Comparison of ENCODE assay signal across 8 cellular contexts in the genomic region with DNA sequence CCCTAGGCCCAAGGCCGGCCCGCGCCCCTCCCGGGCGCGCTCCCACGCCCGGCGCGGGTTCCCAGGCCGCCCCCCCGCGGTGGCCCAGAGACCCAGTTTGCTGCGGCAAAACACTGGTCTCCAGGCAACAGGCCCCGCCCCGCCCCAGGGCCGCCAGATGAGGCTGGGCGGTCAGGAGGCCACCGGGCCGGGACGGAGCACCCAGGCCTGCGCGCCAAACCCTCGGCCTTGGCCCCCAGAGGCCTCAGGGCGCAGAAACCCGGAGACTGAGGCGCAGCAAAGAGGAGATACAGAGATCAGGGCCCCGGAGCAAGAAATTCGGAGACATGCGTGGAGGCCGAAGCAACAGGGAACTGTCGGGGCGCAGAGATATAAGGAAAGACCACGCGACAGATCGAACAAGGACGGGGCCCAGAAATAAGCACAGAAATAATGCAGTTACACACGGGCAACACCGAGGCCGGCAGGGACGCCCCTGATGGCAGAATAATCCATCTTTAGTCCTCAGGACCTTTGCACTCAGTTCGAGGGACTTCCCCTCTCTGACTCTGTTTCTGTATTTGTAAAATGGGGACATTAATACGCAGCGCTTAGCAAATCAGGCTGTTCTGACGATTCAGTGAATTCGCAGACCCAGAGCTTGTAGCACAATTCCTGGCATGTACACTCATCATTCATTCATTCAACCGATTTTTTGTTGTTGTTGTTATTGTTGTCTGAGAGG. TPM values are rescaled to one million over a fixed set of nuclear protein-coding genes. Genes with fewer than 3 reads are reported as not detected.
DNase-seq lines count a peak whose midpoint lies in the region; ATAC-seq and TF ChIP-seq lines count a peak whose summit lies in the region.

No MANE protein-coding gene starts in this region.

- peak overlapping the region; percentile 36 for H4K91ac ChIP-seq in H9 (ENCODE audit: insufficient read length, low read depth, low read length)

- peak overlapping the region; percentile 83 for H3K18ac ChIP-seq in H9 (ENCODE audit: insufficient read length, low read depth, low read length)

- ATAC-seq in left lung, result peak; percentile 77

- no peak overlapping the region for H2BK120ac ChIP-seq in H9 (ENCODE audit: low read depth, low read length, poor library complexity, severe bottlenecking)

- H3K27me3 ChIP-seq in H9 (ENCODE audit: insufficient read depth, low read length), result no peaks in the 10 kb centered on the region
- no peaks in the 10 kb centered on the region for H3K27me3 ChIP-seq in left lung

- H3K27me3 Mint-ChIP-seq in H9 (ENCODE audit: low read depth), result peaks cover 13% of the 10 kb centered on the region

- H3K27ac ChIP-seq in H9 (ENCODE audit: insufficient read length, low read depth, low read length), result no peak overlapping the region
- peak overlapping the region; percentile 88 to 94 for H3K27ac ChIP-seq in left lung

- H3K4me3 Mint-ChIP-seq in H9, result peak overlapping the region; percentile 77 to 94

- no CpG with 5 or more reads among the region's 47 CpGs for WGBS in H9 (ENCODE audit: extremely low coverage, insufficient read length, low lambda C conversion rate)

- DNase-seq in DMS79 (lab: John Stamatoyannopoulos, UW), result peak; percentile 14
- DNase-seq in H9, result peak; percentile 95
- DNase-seq in NCI-H460 (ENCODE audit: extremely low read depth, low read depth), result peak; percentile 72
- DNase-seq in activated CD4-positive, alpha-beta T cell treated with anti-CD3 and anti-CD28 coated beads, Interleukin-2, amount 50 U/mL, for 1 hour, result peak; percentile 79
- peak; percentile 71 to 91 for DNase-seq in dermis microvascular lymphatic vessel endothelial cell (ENCODE audit: low read depth in 2 of 2)
- DNase-seq in left lung, result peak; percentile 94 to 99
- DNase-seq in stimulated activated CD4-positive, alpha-beta T cell treated with anti-CD3 and anti-CD28 coated beads, Interleukin-4, amount 100 ng/mL, for 24 hours, result peak; percentile 79
- no peak for DNase-seq in cortex of kidney (lab: John Stamatoyannopoulos, UW)

- no peaks in the 10 kb centered on the region for H4K20me1 ChIP-seq in H9 (ENCODE audit: control insufficient read depth, insufficient read depth, insufficient read length)

- peaks cover 2% of the 10 kb centered on the region; the same call in 1 of the 2 replicates for H3K4me1 ChIP-seq in H9 (ENCODE audit: insufficient read depth, low read length)
- peaks cover 10 to 56% of the 10 kb centered on the region in 2 donors for H3K4me1 ChIP-seq in left lung

- H3K23me2 ChIP-seq in H9 (ENCODE audit: insufficient read length, low read depth, low read length, poor library complexity, severe bottlenecking), result peaks cover 10% of the 10 kb centered on the region

- peak overlapping the region; percentile 76 for H3K4me2 ChIP-seq in H9 (ENCODE audit: insufficient read depth, insufficient read length, low read length)

- no peak overlapping the region for H2BK15ac ChIP-seq in H9 (ENCODE audit: low read depth, low read length)

- H3K4ac ChIP-seq in H9 (ENCODE audit: low read depth, low read length), result no peak overlapping the region; the same call in 1 of the 2 replicates

- peaks cover 26 to 35% of the 10 kb centered on the region in 2 experiments for H3K4me1 Mint-ChIP-seq in H9

- peak overlapping the region; percentile 34 to 38 for H3K4me3 ChIP-seq in left lung

- peak overlapping the region; percentile 89; the same call in 1 of the 2 replicates for H3K14ac ChIP-seq in H9 (ENCODE audit: insufficient read depth, low read length)

- no peak overlapping the region for H2BK5ac ChIP-seq in H9 (ENCODE audit: insufficient read length, low read length)

- H4K5ac ChIP-seq in H9 (ENCODE audit: insufficient read length, low read depth, low read length), result no peak overlapping the region

- no peak overlapping the region for H2BK20ac ChIP-seq in H9 (ENCODE audit: low read depth, low read length, poor library complexity, severe bottlenecking)

- intact Hi-C loops in left lung (cut with DNase I), result loop anchor here (5.0 kb wide), 2 partner anchors 33 to 38 kb away; no protein-coding TSS in a partner anchor

- peaks cover 0 to 3% of the 10 kb centered on the region in 2 experiments; a peak in 1 of 5 replicates for H3K9me3 Mint-ChIP-seq in H9

- H3K9me3 ChIP-seq in H9 (ENCODE audit: control insufficient read depth, low read depth, low read length) (no peaks in the 10 kb centered on the region), left lung (no peaks in the 10 kb centered on the region)

- peak overlapping the region; percentile 2 for H3K9ac ChIP-seq in H9 (ENCODE audit: extremely low read depth, insufficient read length, low read length)

- H4K8ac ChIP-seq in H9 (replicated peaks; ENCODE audit: insufficient read length, low read depth, low read length), result no peak overlapping the region

- no peaks in the 10 kb centered on the region for H3K36me3 Mint-ChIP-seq in H9 (ENCODE audit: insufficient read depth in 1 of 3, low read depth in 3 of 3)

- no peak overlapping the region for H2AFZ ChIP-seq in H9 (ENCODE audit: low read length)

- no peak overlapping the region for H3K23ac ChIP-seq in H9 (ENCODE audit: insufficient read length, low read depth, low read length)

- peak overlapping the region; percentile 81 to 97 (median 88) for H3K27ac Mint-ChIP-seq in H9

- H2BK12ac ChIP-seq in H9 (ENCODE audit: insufficient read length, low read depth, low read length), result peak overlapping the region; percentile 72

- H3T11ph ChIP-seq in H9 (ENCODE audit: low read length), result no peak overlapping the region

- H3K56ac ChIP-seq in H9 (ENCODE audit: insufficient read length, low read depth, low read length), result no peak overlapping the region

- TF ChIP-seq CTCF in H9 (conservative IDR thresholded peaks at IDR 0.05) (no peak), left lung (IDR thresholded peaks at IDR 0.05) (no peak)

- no peaks in the 10 kb centered on the region for H3K36me3 ChIP-seq in left lung

- no peaks in the 10 kb centered on the region for H3K79me2 ChIP-seq in H9 (ENCODE audit: insufficient read depth, low read length)

- no peak overlapping the region for H2AK5ac ChIP-seq in H9 (ENCODE audit: insufficient read length, low read length)

- no peaks in the 10 kb centered on the region for H3K79me1 ChIP-seq in H9 (ENCODE audit: insufficient read depth, low read depth, low read length, poor library complexity, severe bottlenecking)

RNA-seq across cellular contexts. Expression of gene ERCC1, which starts 20.8 kb away (rescaled TPM):
- total RNA-seq in H9 (2021), result 62.4 and 66.7 TPM in 2 replicates
- total RNA-seq in NCI-H460 (2014; rRNA removed; shearing (Covaris generic)), result 81.5 and 102 TPM in 2 replicates
- polyA plus RNA-seq in NCI-H460 (2014; cell fraction: nucleus; rRNA removed), result 59.2 and 79.0 TPM in 2 replicates
- 46.1 and 57.3 TPM in 2 replicates for total RNA-seq in dermis microvascular lymphatic vessel endothelial cell
- 10 to 100 TPM; 56.1 to 57.8 TPM for total RNA-seq in left lung

RNA-seq across cellular contexts. Expression of gene FOSB, which starts 23.3 kb away (rescaled TPM):
- 1.7 and 2.5 TPM in 2 replicates for total RNA-seq in H9 (2021)
- 1.7 and 1.9 TPM in 2 replicates for total RNA-seq in NCI-H460 (2014; rRNA removed; shearing (Covaris generic))
- 0.08 and 0.13 TPM in 2 replicates for polyA plus RNA-seq in NCI-H460 (2014; cell fraction: nucleus; rRNA removed)
- 1.3 and 3.9 TPM in 2 replicates for total RNA-seq in dermis microvascular lymphatic vessel endothelial cell
- 10 to 100 TPM in 1 of 2 donors, 1 to 10 TPM in 1; 7.1 to 20.4 TPM for total RNA-seq in left lung

RNA-seq across cellular contexts. Expression of gene POLR1G, which starts 38.0 kb away (rescaled TPM):
- total RNA-seq in H9 (2021) (43.4 and 48.7 TPM in 2 replicates), dermis microvascular lymphatic vessel endothelial cell (7.0 and 7.4 TPM in 2 replicates), left lung (1 to 10 TPM; 4.8 to 6.0 TPM)
- 11.3 and 12.7 TPM in 2 replicates for total RNA-seq in NCI-H460 (2014; rRNA removed; shearing (Covaris generic))
- polyA plus RNA-seq in NCI-H460 (2014; cell fraction: nucleus; rRNA removed), result 8.7 and 27.6 TPM in 2 replicates

RNA-seq across cellular contexts. Expression of gene PPP1R13L, which starts 39.6 kb away (rescaled TPM):
- 40.4 and 42.6 TPM in 2 replicates for total RNA-seq in H9 (2021)
- total RNA-seq in NCI-H460 (2014; rRNA removed; shearing (Covaris generic)), result 2.9 and 5.2 TPM in 2 replicates
- polyA plus RNA-seq in NCI-H460 (2014; cell fraction: nucleus; rRNA removed), result 2.6 and 5.7 TPM in 2 replicates
- 10.0 and 20.7 TPM in 2 replicates for total RNA-seq in dermis microvascular lymphatic vessel endothelial cell
- 10 to 100 TPM; 30.0 to 51.4 TPM for total RNA-seq in left lung

RNA-seq across cellular contexts. Expression of gene RTN2, which starts 52.4 kb away (rescaled TPM):
- total RNA-seq in H9 (2021), result 18.9 and 20.1 TPM in 2 replicates
- 0.79 and 1.6 TPM in 2 replicates for total RNA-seq in NCI-H460 (2014; rRNA removed; shearing (Covaris generic))
- 1.6 TPM in 1 of 2 replicates, not detected in the other for polyA plus RNA-seq in NCI-H460 (2014; cell fraction: nucleus; rRNA removed)
- total RNA-seq in dermis microvascular lymphatic vessel endothelial cell, result 5.9 and 8.1 TPM in 2 replicates
- 10 to 100 TPM in 1 of 2 donors, 1 to 10 TPM in 1; 9.4 to 16.7 TPM for total RNA-seq in left lung
